16 cellular contexts compared by ENCODE assay signal in the genomic region with DNA sequence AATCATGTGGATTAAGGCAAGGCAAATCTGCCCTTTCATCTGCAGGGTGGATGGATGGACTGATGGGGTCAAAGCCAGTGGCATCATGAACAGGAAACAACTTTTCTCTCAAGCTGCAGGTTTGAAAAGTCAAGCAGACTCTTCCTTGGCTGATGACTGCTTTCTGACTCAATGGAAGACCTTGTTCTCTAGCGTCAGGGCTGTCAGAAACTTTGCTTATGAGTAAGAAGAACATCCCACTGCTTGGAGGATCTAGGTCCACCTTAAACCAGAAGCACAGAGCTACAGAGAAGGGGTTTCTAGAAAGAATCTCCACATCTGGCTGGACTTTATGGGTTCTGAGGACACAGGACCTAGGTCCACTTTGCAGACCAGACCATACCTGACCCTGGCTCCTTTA. TPM values are rescaled to one million over a fixed set of nuclear protein-coding genes. Genes with fewer than 3 reads are reported as not detected.
DNase-seq lines count a peak whose midpoint lies in the region; ATAC-seq and TF ChIP-seq lines count a peak whose summit lies in the region.
"Had no signal": no experiment of that assay in that cellular context is flagged by ENCODE, and none has a peak within 500 bp of the region (broad histone marks: within the 10 kb centered on the region; RNA-seq: fewer than 3 reads in every experiment).

No MANE protein-coding gene starts in this region.

- no peak for DNase-seq in activated CD4-positive, alpha-beta T cell treated with anti-CD3 and anti-CD28 coated beads for 36 hours
- DNase-seq in activated CD4-positive, alpha-beta T cell treated with anti-CD3 and anti-CD28 coated beads, Interleukin-2, amount 50 U/mL, for 4 hours, result no peak
- DNase-seq in mammary epithelial cell (peak; percentile 12), breast epithelium (ENCODE audit: low spot score in 2 of 2) (no peak), esophagus muscularis mucosa (ENCODE audit: extremely low spot score) (peak; percentile 74), NCI-H2171 (lab: John Stamatoyannopoulos, UW) (no peak)
- DNase-seq in activated CD4-positive, CD25-positive, alpha-beta regulatory T cell (lab: John Stamatoyannopoulos, UW), result no peak
- DNase-seq: CD4-positive, CD25-positive, alpha-beta regulatory T cell; DMS53; HCEC 1CT had no signal

- no peak overlapping the region for H3K4me3 ChIP-seq in mammary epithelial cell (replicated peaks in 1 of 3; ENCODE audit: insufficient read depth in 1 of 3, low read depth in 2 of 3, low read length in 3 of 3)
- H3K4me3 ChIP-seq in breast epithelium, result no peak overlapping the region
- H3K4me3 ChIP-seq in esophagus muscularis mucosa, result no peak overlapping the region
- H3K4me3 ChIP-seq: BLaER1 had no signal

- in situ Hi-C loops in mammary epithelial cell (cut with MboI; ENCODE audit: low sequenced_read_pairs in 2 of 2), result no loop called here

- no TSS peak for BruUV-seq in mammary epithelial cell (replicated peaks; lab: Mats Ljungman, UMichigan)

- TF ChIP-seq EP300 in esophagus muscularis mucosa (IDR thresholded peaks at IDR 0.05), result no peak

- H3K27me3 ChIP-seq in mammary epithelial cell (ENCODE audit: insufficient read depth, low read length) (no peaks in the 10 kb centered on the region), breast epithelium (peaks cover 0 to 6% of the 10 kb centered on the region in 2 donors), esophagus muscularis mucosa (peaks cover 0 to 10% (median 0%) of the 10 kb centered on the region in 4 donors)
- H3K27me3 ChIP-seq: BLaER1 had no signal

- H3K27ac ChIP-seq in mammary epithelial cell (ENCODE audit: insufficient read depth, low read depth, low read length) (no peak overlapping the region), breast epithelium (no peak overlapping the region), esophagus muscularis mucosa (replicated peaks in 1 of 4) (no peak overlapping the region)
- H3K27ac ChIP-seq: 22Rv1, BLaER1, HL-60 had no signal

- H3K9me3 ChIP-seq in mammary epithelial cell (replicated peaks; ENCODE audit: insufficient read depth, low read length) (no peaks in the 10 kb centered on the region), breast epithelium (peaks cover 0 to 4% of the 10 kb centered on the region in 2 donors), esophagus muscularis mucosa (no peaks in the 10 kb centered on the region)
- H3K9me3 ChIP-seq: BLaER1 had no signal

- no peak overlapping the region for H2AFZ ChIP-seq in mammary epithelial cell (ENCODE audit: low read depth, low read length)

- H3K27me3 Mint-ChIP-seq in activated CD4-positive, alpha-beta T cell treated with anti-CD3 and anti-CD28 coated beads for 36 hours, result no peaks in the 10 kb centered on the region
- H3K27me3 Mint-ChIP-seq: CD4-positive, CD25-positive, alpha-beta regulatory T cell had no signal

- intact Hi-C loops in activated CD4-positive, alpha-beta T cell treated with anti-CD3 and anti-CD28 coated beads for 36 hours (cut with DNase I, micrococcal nuclease), result loop anchor here (1.0 to 5.0 kb wide), 2 partner anchors 39 to 43 kb away; a partner anchor contains a TSS
- intact Hi-C loops in mammary epithelial cell (cut with micrococcal nuclease) (no loop called here), breast epithelium (cut with DNase I; ENCODE audit: low total_unique reads) (no loop called here), esophagus muscularis mucosa (cut with DNase I) (no loop called here)

- 86% methylated on average over 1 of the region's 1 CpG for whole genome bisulfite sequencing in mammary epithelial cell (ENCODE audit: low coverage, missing lambda C conversion rate)
- 67% methylated on average over 1 of the region's 1 CpG for WGBS in esophagus muscularis mucosa

- no peak overlapping the region for H3K9ac ChIP-seq in mammary epithelial cell (ENCODE audit: insufficient read depth, low read length)
- H3K9ac ChIP-seq: BLaER1 had no signal

- dilution Hi-C loops in mammary epithelial cell (cut with HindIII; ENCODE audit: low sequenced_read_pairs), result no loop called here

- H3K4me1 ChIP-seq in mammary epithelial cell (ENCODE audit: insufficient read depth, low read length) (peaks cover 12% of the 10 kb centered on the region), breast epithelium (no peaks in the 10 kb centered on the region), esophagus muscularis mucosa (peaks cover 2 to 17% (median 13%) of the 10 kb centered on the region in 4 donors)

- no peak for TF ChIP-seq POLR2A in breast epithelium (IDR thresholded peaks at IDR 0.05)
- no peak for TF ChIP-seq POLR2A in esophagus muscularis mucosa (IDR thresholded peaks at IDR 0.05; ENCODE audit: low read depth)

- H3K9me3 Mint-ChIP-seq in activated CD4-positive, alpha-beta T cell treated with anti-CD3 and anti-CD28 coated beads for 36 hours (ENCODE audit: low read depth), result no peaks in the 10 kb centered on the region
- H3K9me3 Mint-ChIP-seq: CD4-positive, CD25-positive, alpha-beta regulatory T cell had no signal

- no peaks in the 10 kb centered on the region for H3K36me3 Mint-ChIP-seq in activated CD4-positive, alpha-beta T cell treated with anti-CD3 and anti-CD28 coated beads for 36 hours (ENCODE audit: low read depth)
- H3K36me3 Mint-ChIP-seq: CD4-positive, CD25-positive, alpha-beta regulatory T cell had no signal

- no peaks in the 10 kb centered on the region for H3K79me2 ChIP-seq in mammary epithelial cell (ENCODE audit: insufficient read depth, low read length)

- no peak overlapping the region for H3K4me2 ChIP-seq in mammary epithelial cell (ENCODE audit: insufficient read depth, low read depth, low read length)
- H3K4me2 ChIP-seq: BLaER1 had no signal

- peak; percentile 69 for ATAC-seq in activated CD4-positive, alpha-beta T cell treated with anti-CD3 and anti-CD28 coated beads for 36 hours
- no peak for ATAC-seq in HG02763 (IDR thresholded peaks at IDR 0.05; ENCODE audit: unreplicated experiment)

- H3K27ac Mint-ChIP-seq in activated CD4-positive, alpha-beta T cell treated with anti-CD3 and anti-CD28 coated beads for 36 hours, result no peak overlapping the region

- H3K36me3 ChIP-seq in mammary epithelial cell (ENCODE audit: insufficient read depth, low read length) (no peaks in the 10 kb centered on the region), breast epithelium (no peaks in the 10 kb centered on the region), esophagus muscularis mucosa (no peaks in the 10 kb centered on the region)
- H3K36me3 ChIP-seq: BLaER1 had no signal

- no peaks in the 10 kb centered on the region for H4K20me1 ChIP-seq in mammary epithelial cell (ENCODE audit: insufficient read depth, low read length)
- H4K20me1 ChIP-seq: BLaER1 had no signal

- no peak for TF ChIP-seq CTCF in mammary epithelial cell (conservative IDR thresholded peaks at IDR 0.05 in 1 of 2, IDR thresholded peaks at IDR 0.05 in 1 of 2; ENCODE audit: extremely low read depth in 1 of 2, insufficient read depth in 1 of 2, low read depth in 1 of 2, low read length in 2 of 2)
- no peak for TF ChIP-seq CTCF in breast epithelium (IDR thresholded peaks at IDR 0.05)
- TF ChIP-seq CTCF in esophagus muscularis mucosa (IDR thresholded peaks at IDR 0.05), result no peak

- POLR2A ChIA-PET in activated CD4-positive, alpha-beta T cell treated with anti-CD3 and anti-CD28 coated beads for 36 hours (lab: Charles Lee), result interaction anchor here (0.9 kb wide), 1 partner anchor 42 kb away, joined by 3 read pairs; no protein-coding TSS in a partner anchor

- CTCF ChIA-PET in activated CD4-positive, alpha-beta T cell treated with anti-CD3 and anti-CD28 coated beads for 36 hours (lab: Charles Lee), result interaction anchor here (0.6 kb wide), 1 partner anchor 1015 kb away, joined by 3 read pairs; no protein-coding TSS in a partner anchor
- CTCF ChIA-PET in mammary epithelial cell (lab: Charles Lee; ENCODE audit: low non-redundant PET), result no interaction called here

- no peak overlapping the region for H3K4me3 Mint-ChIP-seq in activated CD4-positive, alpha-beta T cell treated with anti-CD3 and anti-CD28 coated beads for 36 hours

- H3K4me1 Mint-ChIP-seq in activated CD4-positive, alpha-beta T cell treated with anti-CD3 and anti-CD28 coated beads for 36 hours, result peaks cover 43% of the 10 kb centered on the region

RNA-seq across cellular contexts. Expression of a gene that starts 36.3 kb away (rescaled TPM):
- total RNA-seq in activated CD4-positive, alpha-beta T cell treated with anti-CD3 and anti-CD28 coated beads for 36 hours, result not detected
- total RNA-seq in mammary epithelial cell (not detected), breast epithelium (not detected), esophagus muscularis mucosa (1 to 10 TPM in 3 of 4 donors, not detected in 1; 1.4 to 4.5 (median 3.7) TPM)
- 0.14 TPM for polyA plus RNA-seq in mammary epithelial cell
- not detected for polyA minus RNA-seq in mammary epithelial cell
- total RNA-seq: A673; CD4-positive, CD25-positive, alpha-beta regulatory T cell; H4 had no signal
- polyA plus RNA-seq: CD4-positive, CD25-positive, alpha-beta regulatory T cell had no signal

Comparison
In these comparisons a context has a peak if more than half of its experiments do, and no peak if none do; other contexts are left out.
1. DNase-seq: peak in mammary epithelial cell (single experiment) and esophagus muscularis mucosa (single experiment); none in activated CD4-positive, alpha-beta T cell treated with anti-CD3 and anti-CD28 coated beads for 36 hours (single experiment), activated CD4-positive, alpha-beta T cell treated with anti-CD3 and anti-CD28 coated beads, Interleukin-2, amount 50 U/mL, for 4 hours (0 of 2), breast epithelium (0 of 2), NCI-H2171 (single experiment) and activated CD4-positive, CD25-positive, alpha-beta regulatory T cell (0 of 4).
2. intact Hi-C loops: an anchor here in activated CD4-positive, alpha-beta T cell treated with anti-CD3 and anti-CD28 coated beads for 36 hours (1.0 to 5.0 kb wide); none called in mammary epithelial cell, breast epithelium and esophagus muscularis mucosa.